In genomic region chr20:44404204-44405181, GRCh38 we compare ENCODE assay signal across 2 cellular contexts.
TF ChIP-seq lines count a peak whose summit lies in the region.

No MANE protein-coding gene starts in this region.

TF ChIP-seq in A549, 52 proteins besides CTCF, POLR2A, EP300 and RAD21 (continued from another document):
- TF ChIP-seq ESRRA (IDR thresholded peaks at IDR 0.05; ENCODE audit: borderline replicate concordance, low read length) (no peak), NR3C1 (IDR thresholded peaks at IDR 0.05) (no peak), HMGXB4 (CRISPR knock-in tag; IDR thresholded peaks at IDR 0.05; ENCODE audit: borderline replicate concordance) (no peak)

TF ChIP-seq in WTC11, 78 proteins besides CTCF, POLR2A, EP300 and RAD21:
- no peak for TF ChIP-seq ATF6 (CRISPR knock-in tag; IDR thresholded peaks at IDR 0.05)
- no peak for TF ChIP-seq RORB (CRISPR knock-in tag; IDR thresholded peaks at IDR 0.05)
- TF ChIP-seq ZNF317 (CRISPR knock-in tag; IDR thresholded peaks at IDR 0.05; ENCODE audit: borderline replicate concordance, low read depth), result no peak
- TF ChIP-seq PRRX2 (CRISPR knock-in tag; IDR thresholded peaks at IDR 0.05), result no peak
- no peak for TF ChIP-seq E2F5 (CRISPR knock-in tag; IDR thresholded peaks at IDR 0.05)
- no peak for TF ChIP-seq CREB1 (CRISPR knock-in tag; IDR thresholded peaks at IDR 0.05)
- no peak for TF ChIP-seq JAZF1 (CRISPR knock-in tag; IDR thresholded peaks at IDR 0.05)
- no peak for TF ChIP-seq FOXP1 (CRISPR knock-in tag; IDR thresholded peaks at IDR 0.05; ENCODE audit: borderline replicate concordance)
- TF ChIP-seq PRDM15 (CRISPR knock-in tag; IDR thresholded peaks at IDR 0.05), result no peak
- TF ChIP-seq MLX (CRISPR knock-in tag; IDR thresholded peaks at IDR 0.05), result no peak
- no peak for TF ChIP-seq ARID4B (CRISPR knock-in tag; IDR thresholded peaks at IDR 0.05; ENCODE audit: borderline replicate concordance)
- no peak for TF ChIP-seq FOXP4 (CRISPR knock-in tag; IDR thresholded peaks at IDR 0.05)
- no peak for TF ChIP-seq ZNF232 (CRISPR knock-in tag; IDR thresholded peaks at IDR 0.05)
- TF ChIP-seq ATF1 (CRISPR knock-in tag; IDR thresholded peaks at IDR 0.05), result no peak
- TF ChIP-seq E2F4 (CRISPR knock-in tag; IDR thresholded peaks at IDR 0.05; ENCODE audit: borderline replicate concordance, low read depth), result no peak
